In genomic region chr10:91557540-91558231, GRCh38 we compare ENCODE assay signal across 21 cellular contexts.
DNase-seq lines count a peak whose midpoint lies in the region; FAIRE-seq and TF ChIP-seq lines count a peak whose summit lies in the region.
"Had no signal": no experiment of that assay in that cellular context is flagged by ENCODE, and none has a peak within 500 bp of the region (broad histone marks: within the 10 kb centered on the region; RNA-seq: fewer than 3 reads in every experiment).

No MANE protein-coding gene starts in this region.

- no peaks in the 10 kb centered on the region for H3K36me3 ChIP-seq in colonic mucosa
- H3K36me3 ChIP-seq: neutrophil had no signal

- intact Hi-C loops in colonic mucosa (cut with DNase I), result loop anchor here (10.0 kb wide), 1 partner anchor 173 kb away; no protein-coding TSS in a partner anchor

- peaks cover 5% of the 10 kb centered on the region for H3K36me3 Mint-ChIP-seq in nephron (ENCODE audit: low read depth)
- H3K36me3 Mint-ChIP-seq: activated CD4-positive, alpha-beta memory T cell treated with anti-CD3 and anti-CD28 coated beads for 36 hours; activated naive CD4-positive, alpha-beta T cell treated with anti-CD3 and anti-CD28 coated beads, Interleukin-2, amount 10 ng/mL, durations not matched to agents 7 days and 5 days had no signal

- peaks cover 6% of the 10 kb centered on the region for H3K9me3 Mint-ChIP-seq in nephron
- H3K9me3 Mint-ChIP-seq: activated naive CD4-positive, alpha-beta T cell treated with anti-CD3 and anti-CD28 coated beads, Interleukin-2, amount 10 ng/mL, durations not matched to agents 7 days and 5 days; activated T-cell treated with anti-CD3 and anti-CD28 coated beads, Interleukin-2, amount 50 U/mL, for 24 hours had no signal

- H3K9ac ChIP-seq in colonic mucosa (ENCODE audit: low read depth in 2 of 2, low read length in 2 of 2), result no peak overlapping the region

- no peaks in the 10 kb centered on the region for H3K27me3 Mint-ChIP-seq in nephron (ENCODE audit: low read depth)

- no peak for TF ChIP-seq CTCF in 22Rv1 (IDR thresholded peaks at IDR 0.05)
- no peak for TF ChIP-seq CTCF in colonic mucosa (IDR thresholded peaks at IDR 0.05)
- TF ChIP-seq CTCF in nephron (IDR thresholded peaks at IDR 0.05; ENCODE audit: unreplicated experiment in 3 of 3), result no peak

- DNase-seq in NCI-H69 (lab: John Stamatoyannopoulos, UW) (peak; percentile 51), colonic mucosa (no peak), DMS79 treated with DMSO at 0.1 percent for 48 hours (lab: John Stamatoyannopoulos, UW) (no peak), RCC 7860 (ENCODE audit: low spot score) (no peak), G401 (ENCODE audit: low spot score) (no peak)
- no peak for DNase-seq in activated CD4-positive, alpha-beta T cell treated with anti-CD3 and anti-CD28 coated beads, Interleukin-2, amount 50 U/mL, for 48 hours
- DNase-seq: activated CD4-positive, alpha-beta memory T cell treated with anti-CD3 and anti-CD28 coated beads for 36 hours; activated naive CD4-positive, alpha-beta T cell treated with anti-CD3 and anti-CD28 coated beads, Interleukin-2, amount 10 ng/mL, durations not matched to agents 7 days and 5 days; activated T-cell treated with anti-CD3 and anti-CD28 coated beads, Interleukin-2, amount 50 U/mL, for 24 hours; anterior cingulate cortex; endodermal cell; left ventricle myocardium superior; NCI-H1436; NCI-H2171 had no signal

- peaks cover 5% of the 10 kb centered on the region for H3K4me1 ChIP-seq in colonic mucosa

- H3K9me3 ChIP-seq in colonic mucosa, result no peaks in the 10 kb centered on the region
- H3K9me3 ChIP-seq: neutrophil had no signal

- in situ Hi-C loops in G401 (cut with HindIII; ENCODE audit: low sequenced_read_pairs), result no loop called here

- no peaks in the 10 kb centered on the region for H3K27me3 ChIP-seq in colonic mucosa
- H3K27me3 ChIP-seq: neutrophil had no signal

- peaks cover 67% of the 10 kb centered on the region for H3K4me1 Mint-ChIP-seq in nephron
- H3K4me1 Mint-ChIP-seq: activated naive CD4-positive, alpha-beta T cell treated with anti-CD3 and anti-CD28 coated beads, Interleukin-2, amount 10 ng/mL, durations not matched to agents 7 days and 5 days; endodermal cell had no signal

- H3K4me3 ChIP-seq in colonic mucosa, result no peak overlapping the region

- H3K27ac ChIP-seq in 22Rv1 (peak overlapping the region; percentile 96), colonic mucosa (peak overlapping the region; percentile 6)
- H3K27ac ChIP-seq: neutrophil had no signal

- peak overlapping the region; percentile 86 to 95 (median 94) for H3K27ac Mint-ChIP-seq in nephron
- H3K27ac Mint-ChIP-seq: activated CD4-positive, alpha-beta memory T cell treated with anti-CD3 and anti-CD28 coated beads for 36 hours; activated naive CD4-positive, alpha-beta T cell treated with anti-CD3 and anti-CD28 coated beads, Interleukin-2, amount 10 ng/mL, durations not matched to agents 7 days and 5 days; activated T-cell treated with anti-CD3 and anti-CD28 coated beads, Interleukin-2, amount 50 U/mL, for 24 hours; endodermal cell; T-helper 1 cell treated with Interleukin-12 subunit alpha and Interleukin-12 subunit beta and Interleukin-4 antibody, amounts not matched to agents 30 μg/mL and 1 μg/mL, for 36 hours; WTC11 had no signal

- H3K4me3 Mint-ChIP-seq in nephron, result peak overlapping the region in 1 of 3 experiments; percentile 33
- H3K4me3 Mint-ChIP-seq: activated CD4-positive, alpha-beta memory T cell treated with anti-CD3 and anti-CD28 coated beads for 36 hours; activated naive CD4-positive, alpha-beta T cell treated with anti-CD3 and anti-CD28 coated beads, Interleukin-2, amount 10 ng/mL, durations not matched to agents 7 days and 5 days; activated T-cell treated with anti-CD3 and anti-CD28 coated beads, Interleukin-2, amount 50 U/mL, for 24 hours; endodermal cell; T-helper 1 cell treated with Interleukin-12 subunit alpha and Interleukin-12 subunit beta and Interleukin-4 antibody, amounts not matched to agents 30 μg/mL and 1 μg/mL, for 36 hours; WTC11 had no signal

- FAIRE-seq in RCC 7860 (lab: Jason Lieb, UNC), result no peak
- FAIRE-seq: A204.1, urothelium cell line had no signal
